Comparison of ENCODE assay signal across 23 cellular contexts in the genomic region with DNA sequence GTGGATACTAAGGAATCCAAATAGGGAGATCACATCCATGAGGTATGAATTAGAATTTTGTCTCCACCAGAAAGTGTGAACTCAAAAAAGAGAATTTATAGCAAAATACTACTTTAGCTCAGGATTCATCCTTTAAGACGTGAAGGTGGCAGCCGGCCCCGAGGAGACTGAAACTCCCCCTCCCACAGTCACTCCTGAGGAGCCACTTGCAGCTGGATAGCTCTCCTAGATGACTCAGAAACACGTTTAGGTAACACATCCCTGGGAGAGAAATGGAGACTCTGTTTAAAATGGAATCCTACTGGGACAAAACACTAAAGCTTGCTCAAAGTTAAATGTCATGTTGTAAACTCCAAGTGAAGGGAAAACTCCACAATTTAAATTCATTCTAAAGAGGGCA.
"Had no signal": no experiment of that assay in that cellular context is flagged by ENCODE, and none has a peak within 500 bp of the region (broad histone marks: within the 10 kb centered on the region; RNA-seq: fewer than 3 reads in every experiment).

No MANE protein-coding gene starts in this region.

- H3K27ac ChIP-seq: VCaP had no signal

- H3K36me3 Mint-ChIP-seq: activated naive CD4-positive, alpha-beta T cell treated with anti-CD3 and anti-CD28 coated beads, Interleukin-2, amount 10 ng/mL, durations not matched to agents 7 days and 5 days; activated naive CD8-positive, alpha-beta T cell treated with anti-CD3 and anti-CD28 coated beads for 36 hours; T-cell had no signal

- H3K4me3 Mint-ChIP-seq: activated CD4-positive, alpha-beta memory T cell treated with anti-CD3 and anti-CD28 coated beads, Interleukin-2, amount 10 ng/mL, durations not matched to agents 7 days and 5 days; activated CD4-positive, alpha-beta T cell treated with anti-CD3 and anti-CD28 coated beads, Interleukin-2, amount 10 ng/mL, durations not matched to agents 7 days and 5 days; activated naive CD4-positive, alpha-beta T cell treated with anti-CD3 and anti-CD28 coated beads, Interleukin-2, amount 10 ng/mL, durations not matched to agents 7 days and 5 days; activated naive CD8-positive, alpha-beta T cell treated with anti-CD3 and anti-CD28 coated beads for 36 hours; activated T-cell treated with anti-CD3 and anti-CD28 coated beads, Interleukin-2, amount 50 U/mL, for 72 hours; T-cell had no signal

- ATAC-seq: activated T-cell treated with anti-CD3 and anti-CD28 coated beads, Interleukin-2, amount 50 U/mL, for 72 hours; T-cell had no signal

- H3K27ac Mint-ChIP-seq: activated CD4-positive, alpha-beta memory T cell treated with anti-CD3 and anti-CD28 coated beads, Interleukin-2, amount 10 ng/mL, durations not matched to agents 7 days and 5 days; activated CD4-positive, alpha-beta T cell treated with anti-CD3 and anti-CD28 coated beads, Interleukin-2, amount 10 ng/mL, durations not matched to agents 7 days and 5 days; activated naive CD4-positive, alpha-beta T cell treated with anti-CD3 and anti-CD28 coated beads, Interleukin-2, amount 10 ng/mL, durations not matched to agents 7 days and 5 days; activated naive CD8-positive, alpha-beta T cell treated with anti-CD3 and anti-CD28 coated beads for 36 hours; activated T-cell treated with anti-CD3 and anti-CD28 coated beads, Interleukin-2, amount 50 U/mL, for 72 hours; activated T-helper 2 cell treated with anti-CD3 and anti-CD28 coated beads, Interferon-gamma antibody, Interleukin-2, Interleukin-4, amounts not matched to agents 10 μg/mL and 5 μg/mL and 100 μg/mL, durations not matched to agents 14 hours and 24 hours and 36 hours; T-cell had no signal

- DNase-seq: activated CD4-positive, alpha-beta memory T cell treated with anti-CD3 and anti-CD28 coated beads, Interleukin-2, amount 10 ng/mL, durations not matched to agents 7 days and 5 days; activated CD4-positive, alpha-beta T cell treated with anti-CD3 and anti-CD28 coated beads, Interleukin-2, amount 10 ng/mL, durations not matched to agents 7 days and 5 days; activated CD4-positive, CD25-positive, alpha-beta regulatory T cell; activated gamma-delta T cell treated with Interleukin-2 at 50 U/mL for 16 hours; activated naive CD4-positive, alpha-beta T cell treated with anti-CD3 and anti-CD28 coated beads, Interleukin-2, amount 10 ng/mL, durations not matched to agents 7 days and 5 days; activated naive CD8-positive, alpha-beta T cell treated with anti-CD3 and anti-CD28 coated beads for 36 hours; activated T-cell treated with anti-CD3 and anti-CD28 coated beads for 4 hours; activated T-cell treated with anti-CD3 and anti-CD28 coated beads, Interleukin-2, amount 50 U/mL, for 72 hours; Kasumi-1; KBM-7; NCI-H1105 treated with DMSO at 0.1 percent for 48 hours; NCI-H1436 treated with DMSO at 0.1 percent for 48 hours; NCI-H187 treated with DMSO at 0.1 percent for 48 hours; NCI-H2081 treated with DMSO at 0.1 percent for 48 hours; NCI-H2171 treated with DMSO at 0.1 percent for 48 hours; NCI-H226; NCI-H510A; NCI-H526 treated with DMSO at 0.1 percent for 48 hours; NK-92 treated with Interleukin-12 subunit alpha and Interleukin-12 subunit beta, amount 100 ng/mL, for 24 hours; SIG-M5; T-cell had no signal

- H3K27me3 Mint-ChIP-seq: activated CD4-positive, alpha-beta memory T cell treated with anti-CD3 and anti-CD28 coated beads, Interleukin-2, amount 10 ng/mL, durations not matched to agents 7 days and 5 days; activated CD4-positive, alpha-beta T cell treated with anti-CD3 and anti-CD28 coated beads, Interleukin-2, amount 10 ng/mL, durations not matched to agents 7 days and 5 days; activated naive CD8-positive, alpha-beta T cell treated with anti-CD3 and anti-CD28 coated beads for 36 hours; T-cell had no signal
